ENCODE assay signal across 1 cellular context in genomic region chr6:41734666-41735426, GRCh38.
TF ChIP-seq lines count a peak whose summit lies in the region.

No MANE protein-coding gene starts in this region.

TF ChIP-seq in HepG2, 621 proteins besides CTCF, POLR2A, EP300 and RAD21 (continued from another document and continues in another):
- TF ChIP-seq, protein P1, sequence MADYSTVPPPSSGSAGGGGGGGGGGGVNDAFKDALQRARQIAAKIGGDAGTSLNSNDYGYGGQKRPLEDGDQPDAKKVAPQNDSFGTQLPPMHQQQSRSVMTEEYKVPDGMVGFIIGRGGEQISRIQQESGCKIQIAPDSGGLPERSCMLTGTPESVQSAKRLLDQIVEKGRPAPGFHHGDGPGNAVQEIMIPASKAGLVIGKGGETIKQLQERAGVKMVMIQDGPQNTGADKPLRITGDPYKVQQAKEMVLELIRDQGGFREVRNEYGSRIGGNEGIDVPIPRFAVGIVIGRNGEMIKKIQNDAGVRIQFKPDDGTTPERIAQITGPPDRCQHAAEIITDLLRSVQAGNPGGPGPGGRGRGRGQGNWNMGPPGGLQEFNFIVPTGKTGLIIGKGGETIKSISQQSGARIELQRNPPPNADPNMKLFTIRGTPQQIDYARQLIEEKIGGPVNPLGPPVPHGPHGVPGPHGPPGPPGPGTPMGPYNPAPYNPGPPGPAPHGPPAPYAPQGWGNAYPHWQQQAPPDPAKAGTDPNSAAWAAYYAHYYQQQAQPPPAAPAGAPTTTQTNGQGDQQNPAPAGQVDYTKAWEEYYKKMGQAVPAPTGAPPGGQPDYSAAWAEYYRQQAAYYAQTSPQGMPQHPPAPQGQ (CRISPR knock-in tag; IDR thresholded peaks at IDR 0.05; ENCODE audit: borderline replicate concordance), result no peak
- TF ChIP-seq, protein P2, sequence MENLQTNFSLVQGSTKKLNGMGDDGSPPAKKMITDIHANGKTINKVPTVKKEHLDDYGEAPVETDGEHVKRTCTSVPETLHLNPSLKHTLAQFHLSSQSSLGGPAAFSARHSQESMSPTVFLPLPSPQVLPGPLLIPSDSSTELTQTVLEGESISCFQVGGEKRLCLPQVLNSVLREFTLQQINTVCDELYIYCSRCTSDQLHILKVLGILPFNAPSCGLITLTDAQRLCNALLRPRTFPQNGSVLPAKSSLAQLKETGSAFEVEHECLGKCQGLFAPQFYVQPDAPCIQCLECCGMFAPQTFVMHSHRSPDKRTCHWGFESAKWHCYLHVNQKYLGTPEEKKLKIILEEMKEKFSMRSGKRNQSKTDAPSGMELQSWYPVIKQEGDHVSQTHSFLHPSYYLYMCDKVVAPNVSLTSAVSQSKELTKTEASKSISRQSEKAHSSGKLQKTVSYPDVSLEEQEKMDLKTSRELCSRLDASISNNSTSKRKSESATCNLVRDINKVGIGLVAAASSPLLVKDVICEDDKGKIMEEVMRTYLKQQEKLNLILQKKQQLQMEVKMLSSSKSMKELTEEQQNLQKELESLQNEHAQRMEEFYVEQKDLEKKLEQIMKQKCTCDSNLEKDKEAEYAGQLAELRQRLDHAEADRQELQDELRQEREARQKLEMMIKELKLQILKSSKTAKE (CRISPR knock-in tag; IDR thresholded peaks at IDR 0.05; ENCODE audit: borderline replicate concordance), result no peak
- no peak; the same call in 1 of the 2 replicates for TF ChIP-seq ZNF136 (CRISPR knock-in tag; IDR thresholded peaks at IDR 0.05; ENCODE audit: low read depth)
- TF ChIP-seq ZNF816 (CRISPR knock-in tag; IDR thresholded peaks at IDR 0.05; ENCODE audit: borderline replicate concordance), result no peak
- TF ChIP-seq MTF2 (CRISPR knock-in tag; IDR thresholded peaks at IDR 0.05; ENCODE audit: borderline replicate concordance), result no peak
- TF ChIP-seq ZNF225 (CRISPR knock-in tag; IDR thresholded peaks at IDR 0.05), result no peak
- TF ChIP-seq, protein P3, sequence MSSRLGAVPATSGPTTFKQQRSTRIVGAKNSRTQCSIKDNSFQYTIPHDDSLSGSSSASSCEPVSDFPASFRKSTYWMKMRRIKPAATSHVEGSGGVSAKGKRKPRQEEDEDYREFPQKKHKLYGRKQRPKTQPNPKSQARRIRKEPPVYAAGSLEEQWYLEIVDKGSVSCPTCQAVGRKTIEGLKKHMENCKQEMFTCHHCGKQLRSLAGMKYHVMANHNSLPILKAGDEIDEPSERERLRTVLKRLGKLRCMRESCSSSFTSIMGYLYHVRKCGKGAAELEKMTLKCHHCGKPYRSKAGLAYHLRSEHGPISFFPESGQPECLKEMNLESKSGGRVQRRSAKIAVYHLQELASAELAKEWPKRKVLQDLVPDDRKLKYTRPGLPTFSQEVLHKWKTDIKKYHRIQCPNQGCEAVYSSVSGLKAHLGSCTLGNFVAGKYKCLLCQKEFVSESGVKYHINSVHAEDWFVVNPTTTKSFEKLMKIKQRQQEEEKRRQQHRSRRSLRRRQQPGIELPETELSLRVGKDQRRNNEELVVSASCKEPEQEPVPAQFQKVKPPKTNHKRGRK (CRISPR knock-in tag; IDR thresholded peaks at IDR 0.05), result no peak
- TF ChIP-seq ARNT (IDR thresholded peaks at IDR 0.05), result no peak
- peak; percentile 22; the same call in 1 of the 2 replicates for TF ChIP-seq HDAC1 (CRISPR knock-in tag; IDR thresholded peaks at IDR 0.05)
- TF ChIP-seq, protein P4, sequence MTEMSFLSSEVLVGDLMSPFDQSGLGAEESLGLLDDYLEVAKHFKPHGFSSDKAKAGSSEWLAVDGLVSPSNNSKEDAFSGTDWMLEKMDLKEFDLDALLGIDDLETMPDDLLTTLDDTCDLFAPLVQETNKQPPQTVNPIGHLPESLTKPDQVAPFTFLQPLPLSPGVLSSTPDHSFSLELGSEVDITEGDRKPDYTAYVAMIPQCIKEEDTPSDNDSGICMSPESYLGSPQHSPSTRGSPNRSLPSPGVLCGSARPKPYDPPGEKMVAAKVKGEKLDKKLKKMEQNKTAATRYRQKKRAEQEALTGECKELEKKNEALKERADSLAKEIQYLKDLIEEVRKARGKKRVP (CRISPR knock-in tag; IDR thresholded peaks at IDR 0.05), result no peak
- no peak for TF ChIP-seq ZNF800 (CRISPR knock-in tag; IDR thresholded peaks at IDR 0.05)
- TF ChIP-seq SSRP1 (CRISPR knock-in tag; IDR thresholded peaks at IDR 0.05), result no peak
- TF ChIP-seq, protein P5, sequence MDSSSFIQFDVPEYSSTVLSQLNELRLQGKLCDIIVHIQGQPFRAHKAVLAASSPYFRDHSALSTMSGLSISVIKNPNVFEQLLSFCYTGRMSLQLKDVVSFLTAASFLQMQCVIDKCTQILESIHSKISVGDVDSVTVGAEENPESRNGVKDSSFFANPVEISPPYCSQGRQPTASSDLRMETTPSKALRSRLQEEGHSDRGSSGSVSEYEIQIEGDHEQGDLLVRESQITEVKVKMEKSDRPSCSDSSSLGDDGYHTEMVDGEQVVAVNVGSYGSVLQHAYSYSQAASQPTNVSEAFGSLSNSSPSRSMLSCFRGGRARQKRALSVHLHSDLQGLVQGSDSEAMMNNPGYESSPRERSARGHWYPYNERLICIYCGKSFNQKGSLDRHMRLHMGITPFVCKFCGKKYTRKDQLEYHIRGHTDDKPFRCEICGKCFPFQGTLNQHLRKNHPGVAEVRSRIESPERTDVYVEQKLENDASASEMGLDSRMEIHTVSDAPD (CRISPR knock-in tag; IDR thresholded peaks at IDR 0.05), result no peak
- 0 out of 2 replicates have a peak, but pooled peaks have one; percentile 11 for TF ChIP-seq ZBTB7A (CRISPR knock-in tag; IDR thresholded peaks at IDR 0.05)
- TF ChIP-seq ZNF564 (CRISPR knock-in tag; IDR thresholded peaks at IDR 0.05), result no peak; the same call in none of the 2 replicates
- no peak for TF ChIP-seq FOXK1 (CRISPR knock-in tag; IDR thresholded peaks at IDR 0.05; ENCODE audit: borderline replicate concordance, low read depth)
- TF ChIP-seq HES4 (CRISPR knock-in tag; IDR thresholded peaks at IDR 0.05; ENCODE audit: borderline replicate concordance), result no peak
- TF ChIP-seq SIN3B (IDR thresholded peaks at IDR 0.05; ENCODE audit: low read length), result no peak
- no peak for TF ChIP-seq MIER2 (CRISPR knock-in tag; IDR thresholded peaks at IDR 0.05)
- TF ChIP-seq SRSF4 (IDR thresholded peaks at IDR 0.05; ENCODE audit: low read depth, low read length, poor library complexity, severe bottlenecking), result no peak
- no peak for TF ChIP-seq ZSCAN25 (CRISPR knock-in tag; IDR thresholded peaks at IDR 0.05)
- TF ChIP-seq, protein P6, sequence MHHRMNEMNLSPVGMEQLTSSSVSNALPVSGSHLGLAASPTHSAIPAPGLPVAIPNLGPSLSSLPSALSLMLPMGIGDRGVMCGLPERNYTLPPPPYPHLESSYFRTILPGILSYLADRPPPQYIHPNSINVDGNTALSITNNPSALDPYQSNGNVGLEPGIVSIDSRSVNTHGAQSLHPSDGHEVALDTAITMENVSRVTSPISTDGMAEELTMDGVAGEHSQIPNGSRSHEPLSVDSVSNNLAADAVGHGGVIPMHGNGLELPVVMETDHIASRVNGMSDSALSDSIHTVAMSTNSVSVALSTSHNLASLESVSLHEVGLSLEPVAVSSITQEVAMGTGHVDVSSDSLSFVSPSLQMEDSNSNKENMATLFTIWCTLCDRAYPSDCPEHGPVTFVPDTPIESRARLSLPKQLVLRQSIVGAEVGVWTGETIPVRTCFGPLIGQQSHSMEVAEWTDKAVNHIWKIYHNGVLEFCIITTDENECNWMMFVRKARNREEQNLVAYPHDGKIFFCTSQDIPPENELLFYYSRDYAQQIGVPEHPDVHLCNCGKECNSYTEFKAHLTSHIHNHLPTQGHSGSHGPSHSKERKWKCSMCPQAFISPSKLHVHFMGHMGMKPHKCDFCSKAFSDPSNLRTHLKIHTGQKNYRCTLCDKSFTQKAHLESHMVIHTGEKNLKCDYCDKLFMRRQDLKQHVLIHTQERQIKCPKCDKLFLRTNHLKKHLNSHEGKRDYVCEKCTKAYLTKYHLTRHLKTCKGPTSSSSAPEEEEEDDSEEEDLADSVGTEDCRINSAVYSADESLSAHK (CRISPR knock-in tag; IDR thresholded peaks at IDR 0.05; ENCODE audit: borderline replicate concordance), result no peak
- TF ChIP-seq PLSCR1 (CRISPR knock-in tag; IDR thresholded peaks at IDR 0.05; ENCODE audit: borderline replicate concordance), result no peak
- no peak for TF ChIP-seq SMAD9 (CRISPR knock-in tag; IDR thresholded peaks at IDR 0.05)
- TF ChIP-seq ZNF574 (CRISPR knock-in tag; IDR thresholded peaks at IDR 0.05), result peak; percentile 10
- TF ChIP-seq ATF7 (IDR thresholded peaks at IDR 0.05), result no peak
- TF ChIP-seq ATF7 (CRISPR knock-in tag; IDR thresholded peaks at IDR 0.05), result no peak
- no peak for TF ChIP-seq MIXL1 (CRISPR knock-in tag; IDR thresholded peaks at IDR 0.05)
- 0 out of 2 replicates have a peak, but pooled peaks have one; percentile 20 for TF ChIP-seq ZFP90 (CRISPR knock-in tag; IDR thresholded peaks at IDR 0.05; ENCODE audit: borderline replicate concordance)
- no peak for TF ChIP-seq ZNF768 (CRISPR knock-in tag; IDR thresholded peaks at IDR 0.05)
- TF ChIP-seq, protein P7, sequence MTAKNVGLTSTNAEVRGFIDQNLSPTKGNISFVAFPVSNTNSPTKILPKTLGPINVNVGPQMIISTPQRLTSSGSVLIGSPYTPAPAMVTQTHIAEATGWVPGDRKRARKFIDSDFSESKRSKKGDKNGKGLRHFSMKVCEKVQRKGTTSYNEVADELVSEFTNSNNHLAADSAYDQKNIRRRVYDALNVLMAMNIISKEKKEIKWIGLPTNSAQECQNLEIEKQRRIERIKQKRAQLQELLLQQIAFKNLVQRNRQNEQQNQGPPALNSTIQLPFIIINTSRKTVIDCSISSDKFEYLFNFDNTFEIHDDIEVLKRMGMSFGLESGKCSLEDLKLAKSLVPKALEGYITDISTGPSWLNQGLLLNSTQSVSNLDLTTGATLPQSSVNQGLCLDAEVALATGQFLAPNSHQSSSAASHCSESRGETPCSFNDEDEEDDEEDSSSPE (CRISPR knock-in tag; IDR thresholded peaks at IDR 0.05), result 0 out of 2 replicates have a peak, but pooled peaks have one; percentile 8
- no peak for TF ChIP-seq ZNF331 (CRISPR knock-in tag; IDR thresholded peaks at IDR 0.05)
- no peak for TF ChIP-seq ZNF382 (CRISPR knock-in tag; IDR thresholded peaks at IDR 0.05; ENCODE audit: borderline replicate concordance)
- no peak for TF ChIP-seq ZNF143 (CRISPR knock-in tag; IDR thresholded peaks at IDR 0.05)
- no peak for TF ChIP-seq MTF1 (CRISPR knock-in tag; IDR thresholded peaks at IDR 0.05)
- TF ChIP-seq TBL1XR1 (IDR thresholded peaks at IDR 0.05; ENCODE audit: borderline replicate concordance, low read length, partially characterized antibody), result no peak
- TF ChIP-seq, protein P8, sequence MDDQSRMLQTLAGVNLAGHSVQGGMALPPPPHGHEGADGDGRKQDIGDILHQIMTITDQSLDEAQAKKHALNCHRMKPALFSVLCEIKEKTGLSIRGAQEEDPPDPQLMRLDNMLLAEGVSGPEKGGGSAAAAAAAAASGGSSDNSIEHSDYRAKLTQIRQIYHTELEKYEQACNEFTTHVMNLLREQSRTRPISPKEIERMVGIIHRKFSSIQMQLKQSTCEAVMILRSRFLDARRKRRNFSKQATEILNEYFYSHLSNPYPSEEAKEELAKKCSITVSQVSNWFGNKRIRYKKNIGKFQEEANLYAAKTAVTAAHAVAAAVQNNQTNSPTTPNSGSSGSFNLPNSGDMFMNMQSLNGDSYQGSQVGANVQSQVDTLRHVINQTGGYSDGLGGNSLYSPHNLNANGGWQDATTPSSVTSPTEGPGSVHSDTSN (CRISPR knock-in tag; IDR thresholded peaks at IDR 0.05; ENCODE audit: borderline replicate concordance), result no peak
- no peak for TF ChIP-seq ZBTB7B (CRISPR knock-in tag; IDR thresholded peaks at IDR 0.05)
- TF ChIP-seq E2F5 (CRISPR knock-in tag; conservative IDR thresholded peaks at IDR 0.05), result no peak
- TF ChIP-seq BRCA1 (CRISPR knock-in tag; IDR thresholded peaks at IDR 0.05), result no peak
